ENCODE assay signal across 1 cellular context in the genomic region with DNA sequence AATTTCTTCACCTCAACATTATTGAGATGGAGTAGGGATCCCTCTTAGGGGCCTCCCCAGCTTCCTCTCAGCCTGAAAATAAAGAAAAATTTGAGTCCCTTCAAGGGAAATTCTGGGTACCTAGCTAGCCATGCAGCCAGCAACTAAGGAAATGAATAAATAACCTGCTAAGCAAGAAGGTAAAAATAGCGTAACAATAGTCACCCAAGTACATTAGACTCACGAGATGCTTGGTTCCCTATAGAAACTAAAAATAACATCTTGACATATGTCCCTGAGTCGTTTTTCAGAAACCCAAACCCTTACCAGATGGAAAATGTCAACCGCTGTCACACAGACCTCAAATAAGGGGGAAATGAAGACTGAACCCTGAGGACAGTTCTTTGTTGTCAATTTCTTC.
TF ChIP-seq lines count a peak whose summit lies in the region.

No MANE protein-coding gene starts in this region.

TF ChIP-seq in GM12878, 131 proteins besides CTCF, POLR2A, EP300 and RAD21 (continued from another document and continues in another):
- TF ChIP-seq, protein P1, sequence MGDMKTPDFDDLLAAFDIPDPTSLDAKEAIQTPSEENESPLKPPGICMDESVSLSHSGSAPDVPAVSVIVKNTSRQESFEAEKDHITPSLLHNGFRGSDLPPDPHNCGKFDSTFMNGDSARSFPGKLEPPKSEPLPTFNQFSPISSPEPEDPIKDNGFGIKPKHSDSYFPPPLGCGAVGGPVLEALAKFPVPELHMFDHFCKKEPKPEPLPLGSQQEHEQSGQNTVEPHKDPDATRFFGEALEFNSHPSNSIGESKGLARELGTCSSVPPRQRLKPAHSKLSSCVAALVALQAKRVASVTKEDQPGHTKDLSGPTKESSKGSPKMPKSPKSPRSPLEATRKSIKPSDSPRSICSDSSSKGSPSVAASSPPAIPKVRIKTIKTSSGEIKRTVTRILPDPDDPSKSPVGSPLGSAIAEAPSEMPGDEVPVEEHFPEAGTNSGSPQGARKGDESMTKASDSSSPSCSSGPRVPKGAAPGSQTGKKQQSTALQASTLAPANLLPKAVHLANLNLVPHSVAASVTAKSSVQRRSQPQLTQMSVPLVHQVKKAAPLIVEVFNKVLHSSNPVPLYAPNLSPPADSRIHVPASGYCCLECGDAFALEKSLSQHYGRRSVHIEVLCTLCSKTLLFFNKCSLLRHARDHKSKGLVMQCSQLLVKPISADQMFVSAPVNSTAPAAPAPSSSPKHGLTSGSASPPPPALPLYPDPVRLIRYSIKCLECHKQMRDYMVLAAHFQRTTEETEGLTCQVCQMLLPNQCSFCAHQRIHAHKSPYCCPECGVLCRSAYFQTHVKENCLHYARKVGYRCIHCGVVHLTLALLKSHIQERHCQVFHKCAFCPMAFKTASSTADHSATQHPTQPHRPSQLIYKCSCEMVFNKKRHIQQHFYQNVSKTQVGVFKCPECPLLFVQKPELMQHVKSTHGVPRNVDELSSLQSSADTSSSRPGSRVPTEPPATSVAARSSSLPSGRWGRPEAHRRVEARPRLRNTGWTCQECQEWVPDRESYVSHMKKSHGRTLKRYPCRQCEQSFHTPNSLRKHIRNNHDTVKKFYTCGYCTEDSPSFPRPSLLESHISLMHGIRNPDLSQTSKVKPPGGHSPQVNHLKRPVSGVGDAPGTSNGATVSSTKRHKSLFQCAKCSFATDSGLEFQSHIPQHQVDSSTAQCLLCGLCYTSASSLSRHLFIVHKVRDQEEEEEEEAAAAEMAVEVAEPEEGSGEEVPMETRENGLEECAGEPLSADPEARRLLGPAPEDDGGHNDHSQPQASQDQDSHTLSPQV (IDR thresholded peaks at IDR 0.05) = no peak
- no peak for TF ChIP-seq SRF (IDR thresholded peaks at IDR 0.05; ENCODE audit: low read depth in 2 of 2, low read length in 2 of 2)
- TF ChIP-seq KAT2A (conservative IDR thresholded peaks at IDR 0.05; ENCODE audit: control insufficient read depth, low read depth, low read length) = no peak
- TF ChIP-seq, protein P2, sequence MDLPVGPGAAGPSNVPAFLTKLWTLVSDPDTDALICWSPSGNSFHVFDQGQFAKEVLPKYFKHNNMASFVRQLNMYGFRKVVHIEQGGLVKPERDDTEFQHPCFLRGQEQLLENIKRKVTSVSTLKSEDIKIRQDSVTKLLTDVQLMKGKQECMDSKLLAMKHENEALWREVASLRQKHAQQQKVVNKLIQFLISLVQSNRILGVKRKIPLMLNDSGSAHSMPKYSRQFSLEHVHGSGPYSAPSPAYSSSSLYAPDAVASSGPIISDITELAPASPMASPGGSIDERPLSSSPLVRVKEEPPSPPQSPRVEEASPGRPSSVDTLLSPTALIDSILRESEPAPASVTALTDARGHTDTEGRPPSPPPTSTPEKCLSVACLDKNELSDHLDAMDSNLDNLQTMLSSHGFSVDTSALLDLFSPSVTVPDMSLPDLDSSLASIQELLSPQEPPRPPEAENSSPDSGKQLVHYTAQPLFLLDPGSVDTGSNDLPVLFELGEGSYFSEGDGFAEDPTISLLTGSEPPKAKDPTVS (IDR thresholded peaks at IDR 0.05; ENCODE audit: low read depth, low read length) = no peak
- TF ChIP-seq, protein P3, sequence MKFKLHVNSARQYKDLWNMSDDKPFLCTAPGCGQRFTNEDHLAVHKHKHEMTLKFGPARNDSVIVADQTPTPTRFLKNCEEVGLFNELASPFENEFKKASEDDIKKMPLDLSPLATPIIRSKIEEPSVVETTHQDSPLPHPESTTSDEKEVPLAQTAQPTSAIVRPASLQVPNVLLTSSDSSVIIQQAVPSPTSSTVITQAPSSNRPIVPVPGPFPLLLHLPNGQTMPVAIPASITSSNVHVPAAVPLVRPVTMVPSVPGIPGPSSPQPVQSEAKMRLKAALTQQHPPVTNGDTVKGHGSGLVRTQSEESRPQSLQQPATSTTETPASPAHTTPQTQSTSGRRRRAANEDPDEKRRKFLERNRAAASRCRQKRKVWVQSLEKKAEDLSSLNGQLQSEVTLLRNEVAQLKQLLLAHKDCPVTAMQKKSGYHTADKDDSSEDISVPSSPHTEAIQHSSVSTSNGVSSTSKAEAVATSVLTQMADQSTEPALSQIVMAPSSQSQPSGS (IDR thresholded peaks at IDR 0.05; ENCODE audit: low read length) = peak; percentile 88
- TF ChIP-seq, protein P4, sequence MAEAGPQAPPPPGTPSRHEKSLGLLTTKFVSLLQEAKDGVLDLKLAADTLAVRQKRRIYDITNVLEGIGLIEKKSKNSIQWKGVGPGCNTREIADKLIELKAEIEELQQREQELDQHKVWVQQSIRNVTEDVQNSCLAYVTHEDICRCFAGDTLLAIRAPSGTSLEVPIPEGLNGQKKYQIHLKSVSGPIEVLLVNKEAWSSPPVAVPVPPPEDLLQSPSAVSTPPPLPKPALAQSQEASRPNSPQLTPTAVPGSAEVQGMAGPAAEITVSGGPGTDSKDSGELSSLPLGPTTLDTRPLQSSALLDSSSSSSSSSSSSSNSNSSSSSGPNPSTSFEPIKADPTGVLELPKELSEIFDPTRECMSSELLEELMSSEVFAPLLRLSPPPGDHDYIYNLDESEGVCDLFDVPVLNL (IDR thresholded peaks at IDR 0.05; ENCODE audit: low read depth, low read length) = no peak
- TF ChIP-seq POU2F2 (IDR thresholded peaks at IDR 0.05; ENCODE audit: borderline replicate concordance, low read depth, low read length) = peak; percentile 52; the same call in 2 of the 3 replicates
- TF ChIP-seq, protein P5, sequence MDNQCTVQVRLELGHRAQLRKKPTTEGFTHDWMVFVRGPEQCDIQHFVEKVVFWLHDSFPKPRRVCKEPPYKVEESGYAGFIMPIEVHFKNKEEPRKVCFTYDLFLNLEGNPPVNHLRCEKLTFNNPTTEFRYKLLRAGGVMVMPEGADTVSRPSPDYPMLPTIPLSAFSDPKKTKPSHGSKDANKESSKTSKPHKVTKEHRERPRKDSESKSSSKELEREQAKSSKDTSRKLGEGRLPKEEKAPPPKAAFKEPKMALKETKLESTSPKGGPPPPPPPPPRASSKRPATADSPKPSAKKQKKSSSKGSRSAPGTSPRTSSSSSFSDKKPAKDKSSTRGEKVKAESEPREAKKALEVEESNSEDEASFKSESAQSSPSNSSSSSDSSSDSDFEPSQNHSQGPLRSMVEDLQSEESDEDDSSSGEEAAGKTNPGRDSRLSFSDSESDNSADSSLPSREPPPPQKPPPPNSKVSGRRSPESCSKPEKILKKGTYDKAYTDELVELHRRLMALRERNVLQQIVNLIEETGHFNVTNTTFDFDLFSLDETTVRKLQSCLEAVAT (IDR thresholded peaks at IDR 0.05) = no peak
- peak; percentile 56; the same call in 1 of the 2 replicates for TF ChIP-seq CREB1 (IDR thresholded peaks at IDR 0.05; ENCODE audit: low read depth)
- no peak for TF ChIP-seq ZNF274 (IDR thresholded peaks at IDR 0.05; ENCODE audit: insufficient read depth, insufficient read length)
- TF ChIP-seq, protein P6, sequence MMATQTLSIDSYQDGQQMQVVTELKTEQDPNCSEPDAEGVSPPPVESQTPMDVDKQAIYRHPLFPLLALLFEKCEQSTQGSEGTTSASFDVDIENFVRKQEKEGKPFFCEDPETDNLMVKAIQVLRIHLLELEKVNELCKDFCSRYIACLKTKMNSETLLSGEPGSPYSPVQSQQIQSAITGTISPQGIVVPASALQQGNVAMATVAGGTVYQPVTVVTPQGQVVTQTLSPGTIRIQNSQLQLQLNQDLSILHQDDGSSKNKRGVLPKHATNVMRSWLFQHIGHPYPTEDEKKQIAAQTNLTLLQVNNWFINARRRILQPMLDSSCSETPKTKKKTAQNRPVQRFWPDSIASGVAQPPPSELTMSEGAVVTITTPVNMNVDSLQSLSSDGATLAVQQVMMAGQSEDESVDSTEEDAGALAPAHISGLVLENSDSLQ (IDR thresholded peaks at IDR 0.05) = peak; percentile 74
- TF ChIP-seq NRF1 (conservative IDR thresholded peaks at IDR 0.05; ENCODE audit: low read depth, low read length) = no peak
- no peak for TF ChIP-seq CHD4 (IDR thresholded peaks at IDR 0.05)
- TF ChIP-seq SREBF2 (IDR thresholded peaks at IDR 0.05; ENCODE audit: low read length) = no peak
- no peak for TF ChIP-seq NR2C2 (IDR thresholded peaks at IDR 0.05; ENCODE audit: borderline replicate concordance, control insufficient read depth, insufficient read length, low read depth)
- no peak for TF ChIP-seq RBBP5 (conservative IDR thresholded peaks at IDR 0.05)
- no peak for TF ChIP-seq SMC3 (IDR thresholded peaks at IDR 0.05; ENCODE audit: borderline replicate concordance, low read length)
- no peak for TF ChIP-seq CHD2 (IDR thresholded peaks at IDR 0.05; ENCODE audit: borderline replicate concordance, low read depth, low read length)
- TF ChIP-seq, protein P7, sequence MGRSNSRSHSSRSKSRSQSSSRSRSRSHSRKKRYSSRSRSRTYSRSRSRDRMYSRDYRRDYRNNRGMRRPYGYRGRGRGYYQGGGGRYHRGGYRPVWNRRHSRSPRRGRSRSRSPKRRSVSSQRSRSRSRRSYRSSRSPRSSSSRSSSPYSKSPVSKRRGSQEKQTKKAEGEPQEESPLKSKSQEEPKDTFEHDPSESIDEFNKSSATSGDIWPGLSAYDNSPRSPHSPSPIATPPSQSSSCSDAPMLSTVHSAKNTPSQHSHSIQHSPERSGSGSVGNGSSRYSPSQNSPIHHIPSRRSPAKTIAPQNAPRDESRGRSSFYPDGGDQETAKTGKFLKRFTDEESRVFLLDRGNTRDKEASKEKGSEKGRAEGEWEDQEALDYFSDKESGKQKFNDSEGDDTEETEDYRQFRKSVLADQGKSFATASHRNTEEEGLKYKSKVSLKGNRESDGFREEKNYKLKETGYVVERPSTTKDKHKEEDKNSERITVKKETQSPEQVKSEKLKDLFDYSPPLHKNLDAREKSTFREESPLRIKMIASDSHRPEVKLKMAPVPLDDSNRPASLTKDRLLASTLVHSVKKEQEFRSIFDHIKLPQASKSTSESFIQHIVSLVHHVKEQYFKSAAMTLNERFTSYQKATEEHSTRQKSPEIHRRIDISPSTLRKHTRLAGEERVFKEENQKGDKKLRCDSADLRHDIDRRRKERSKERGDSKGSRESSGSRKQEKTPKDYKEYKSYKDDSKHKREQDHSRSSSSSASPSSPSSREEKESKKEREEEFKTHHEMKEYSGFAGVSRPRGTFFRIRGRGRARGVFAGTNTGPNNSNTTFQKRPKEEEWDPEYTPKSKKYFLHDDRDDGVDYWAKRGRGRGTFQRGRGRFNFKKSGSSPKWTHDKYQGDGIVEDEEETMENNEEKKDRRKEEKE (IDR thresholded peaks at IDR 0.05) = no peak
- TF ChIP-seq TCF7 (IDR thresholded peaks at IDR 0.05; ENCODE audit: borderline replicate concordance) = no peak
- peak; percentile 82 for TF ChIP-seq CREM (IDR thresholded peaks at IDR 0.05; ENCODE audit: low read depth)
- peak; percentile 93 for TF ChIP-seq ZBED1 (IDR thresholded peaks at IDR 0.05; ENCODE audit: borderline replicate concordance)
- no peak for TF ChIP-seq BMI1 (IDR thresholded peaks at IDR 0.05; ENCODE audit: borderline replicate concordance)
- no peak for TF ChIP-seq KLF5 (IDR thresholded peaks at IDR 0.05; ENCODE audit: partially characterized antibody)
- peak; percentile 78 to 81 for TF ChIP-seq IKZF2 (IDR thresholded peaks at IDR 0.05)
- no peak for TF ChIP-seq SUPT20H (IDR thresholded peaks at IDR 0.05; ENCODE audit: borderline replicate concordance, control insufficient read depth, low read depth, low read length)
- no peak for TF ChIP-seq ZZZ3 (IDR thresholded peaks at IDR 0.05; ENCODE audit: control insufficient read depth, insufficient read length, low read depth)
- TF ChIP-seq, protein P8, sequence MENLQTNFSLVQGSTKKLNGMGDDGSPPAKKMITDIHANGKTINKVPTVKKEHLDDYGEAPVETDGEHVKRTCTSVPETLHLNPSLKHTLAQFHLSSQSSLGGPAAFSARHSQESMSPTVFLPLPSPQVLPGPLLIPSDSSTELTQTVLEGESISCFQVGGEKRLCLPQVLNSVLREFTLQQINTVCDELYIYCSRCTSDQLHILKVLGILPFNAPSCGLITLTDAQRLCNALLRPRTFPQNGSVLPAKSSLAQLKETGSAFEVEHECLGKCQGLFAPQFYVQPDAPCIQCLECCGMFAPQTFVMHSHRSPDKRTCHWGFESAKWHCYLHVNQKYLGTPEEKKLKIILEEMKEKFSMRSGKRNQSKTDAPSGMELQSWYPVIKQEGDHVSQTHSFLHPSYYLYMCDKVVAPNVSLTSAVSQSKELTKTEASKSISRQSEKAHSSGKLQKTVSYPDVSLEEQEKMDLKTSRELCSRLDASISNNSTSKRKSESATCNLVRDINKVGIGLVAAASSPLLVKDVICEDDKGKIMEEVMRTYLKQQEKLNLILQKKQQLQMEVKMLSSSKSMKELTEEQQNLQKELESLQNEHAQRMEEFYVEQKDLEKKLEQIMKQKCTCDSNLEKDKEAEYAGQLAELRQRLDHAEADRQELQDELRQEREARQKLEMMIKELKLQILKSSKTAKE (IDR thresholded peaks at IDR 0.05; ENCODE audit: low read depth, poor library complexity, severe bottlenecking) = no peak
- TF ChIP-seq, protein P9, sequence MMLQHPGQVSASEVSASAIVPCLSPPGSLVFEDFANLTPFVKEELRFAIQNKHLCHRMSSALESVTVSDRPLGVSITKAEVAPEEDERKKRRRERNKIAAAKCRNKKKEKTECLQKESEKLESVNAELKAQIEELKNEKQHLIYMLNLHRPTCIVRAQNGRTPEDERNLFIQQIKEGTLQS (IDR thresholded peaks at IDR 0.05; ENCODE audit: borderline replicate concordance, extremely low read depth, low read depth, low read length) = no peak
- TF ChIP-seq SIN3A (IDR thresholded peaks at IDR 0.05; ENCODE audit: low read depth, low read length) = no peak
- TF ChIP-seq RAD51 (IDR thresholded peaks at IDR 0.05) = no peak
- TF ChIP-seq SMARCA5 (IDR thresholded peaks at IDR 0.05) = no peak
- TF ChIP-seq, protein P10, sequence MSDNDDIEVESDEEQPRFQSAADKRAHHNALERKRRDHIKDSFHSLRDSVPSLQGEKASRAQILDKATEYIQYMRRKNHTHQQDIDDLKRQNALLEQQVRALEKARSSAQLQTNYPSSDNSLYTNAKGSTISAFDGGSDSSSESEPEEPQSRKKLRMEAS (IDR thresholded peaks at IDR 0.05; ENCODE audit: low read depth, low read length) = no peak
- TF ChIP-seq TCF12 (IDR thresholded peaks at IDR 0.05; ENCODE audit: low read depth, low read length) = peak; percentile 91
- TF ChIP-seq, protein P11, sequence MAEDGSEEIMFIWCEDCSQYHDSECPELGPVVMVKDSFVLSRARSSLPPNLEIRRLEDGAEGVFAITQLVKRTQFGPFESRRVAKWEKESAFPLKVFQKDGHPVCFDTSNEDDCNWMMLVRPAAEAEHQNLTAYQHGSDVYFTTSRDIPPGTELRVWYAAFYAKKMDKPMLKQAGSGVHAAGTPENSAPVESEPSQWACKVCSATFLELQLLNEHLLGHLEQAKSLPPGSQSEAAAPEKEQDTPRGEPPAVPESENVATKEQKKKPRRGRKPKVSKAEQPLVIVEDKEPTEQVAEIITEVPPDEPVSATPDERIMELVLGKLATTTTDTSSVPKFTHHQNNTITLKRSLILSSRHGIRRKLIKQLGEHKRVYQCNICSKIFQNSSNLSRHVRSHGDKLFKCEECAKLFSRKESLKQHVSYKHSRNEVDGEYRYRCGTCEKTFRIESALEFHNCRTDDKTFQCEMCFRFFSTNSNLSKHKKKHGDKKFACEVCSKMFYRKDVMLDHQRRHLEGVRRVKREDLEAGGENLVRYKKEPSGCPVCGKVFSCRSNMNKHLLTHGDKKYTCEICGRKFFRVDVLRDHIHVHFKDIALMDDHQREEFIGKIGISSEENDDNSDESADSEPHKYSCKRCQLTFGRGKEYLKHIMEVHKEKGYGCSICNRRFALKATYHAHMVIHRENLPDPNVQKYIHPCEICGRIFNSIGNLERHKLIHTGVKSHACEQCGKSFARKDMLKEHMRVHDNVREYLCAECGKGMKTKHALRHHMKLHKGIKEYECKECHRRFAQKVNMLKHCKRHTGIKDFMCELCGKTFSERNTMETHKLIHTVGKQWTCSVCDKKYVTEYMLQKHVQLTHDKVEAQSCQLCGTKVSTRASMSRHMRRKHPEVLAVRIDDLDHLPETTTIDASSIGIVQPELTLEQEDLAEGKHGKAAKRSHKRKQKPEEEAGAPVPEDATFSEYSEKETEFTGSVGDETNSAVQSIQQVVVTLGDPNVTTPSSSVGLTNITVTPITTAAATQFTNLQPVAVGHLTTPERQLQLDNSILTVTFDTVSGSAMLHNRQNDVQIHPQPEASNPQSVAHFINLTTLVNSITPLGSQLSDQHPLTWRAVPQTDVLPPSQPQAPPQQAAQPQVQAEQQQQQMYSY (CRISPR knock-in tag; IDR thresholded peaks at IDR 0.05) = no peak
- TF ChIP-seq HDGF (IDR thresholded peaks at IDR 0.05) = no peak
